Comparison of ENCODE assay signal across 23 cellular contexts in genomic region chrX:47080215-47080914, GRCh38. TPM values are rescaled to one million over a fixed set of nuclear protein-coding genes. Genes with fewer than 3 reads are reported as not detected.
DNase-seq lines count a peak whose midpoint lies in the region; ATAC-seq, FAIRE-seq and TF ChIP-seq lines count a peak whose summit lies in the region.
"Had no signal": no experiment of that assay in that cellular context is flagged by ENCODE, and none has a peak within 500 bp of the region (broad histone marks: within the 10 kb centered on the region; RNA-seq: fewer than 3 reads in every experiment).

No MANE protein-coding gene starts in this region.

- ATAC-seq in right lobe of liver: peak; percentile 54 to 75 (median 67)
- ATAC-seq: CD8-positive, alpha-beta T cell; K562; Right ventricle myocardium inferior; SK-N-SH treated with all-trans-retinoic acid at 6 μM for 48 hours had no signal

- no peak overlapping the region for H3K27ac ChIP-seq in astrocyte (ENCODE audit: low read depth, low read length)
- peak overlapping the region; percentile 57 to 88 (median 75) for H3K27ac ChIP-seq in right lobe of liver
- H3K27ac ChIP-seq: BLaER1 treated with 17β-estradiol and CSF1 and Interleukin-3, amounts not matched to agents 10 nM and 100 nM; HL-60 had no signal

- H3K4me1 ChIP-seq in astrocyte (ENCODE audit: insufficient read depth, low read length) (no peaks in the 10 kb centered on the region), right lobe of liver (no peaks in the 10 kb centered on the region)
- H3K4me1 ChIP-seq: BLaER1 treated with 17β-estradiol and CSF1 and Interleukin-3, amounts not matched to agents 10 nM and 100 nM had no signal

- H3K4me3 ChIP-seq in astrocyte (ENCODE audit: insufficient read depth, low read depth, low read length) (no peak overlapping the region), right lobe of liver (peak overlapping the region; percentile 4 to 64 (median 59))
- H3K4me3 ChIP-seq: BLaER1 treated with 17β-estradiol and CSF1 and Interleukin-3, amounts not matched to agents 10 nM and 100 nM; K562 had no signal

- H3K36me3 Mint-ChIP-seq in astrocyte (ENCODE audit: low read depth, unreplicated experiment) (no peaks in the 10 kb centered on the region), type B pancreatic cell (no peaks in the 10 kb centered on the region)
- no peaks in the 10 kb centered on the region for H3K36me3 Mint-ChIP-seq in activated T-cell treated with anti-CD3 and anti-CD28 coated beads, Interleukin-2, amount 50 U/mL, for 24 hours (ENCODE audit: low read depth)
- H3K36me3 Mint-ChIP-seq: CD8-positive, alpha-beta T cell had no signal

- H3K9ac ChIP-seq in astrocyte (ENCODE audit: low read length): no peak overlapping the region
- H3K9ac ChIP-seq: BLaER1 treated with 17β-estradiol and CSF1 and Interleukin-3, amounts not matched to agents 10 nM and 100 nM had no signal

- H2AFZ ChIP-seq in astrocyte (ENCODE audit: low read depth, low read length): no peak overlapping the region

- H3K27ac Mint-ChIP-seq in astrocyte (ENCODE audit: unreplicated experiment) (no peak overlapping the region), type B pancreatic cell (peak overlapping the region; percentile 21)
- no peak overlapping the region for H3K27ac Mint-ChIP-seq in activated T-cell treated with anti-CD3 and anti-CD28 coated beads, Interleukin-2, amount 50 U/mL, for 24 hours
- H3K27ac Mint-ChIP-seq: CD8-positive, alpha-beta T cell; HFFc6 had no signal

- peak; percentile 64 for FAIRE-seq in astrocyte (lab: Jason Lieb, UNC)
- FAIRE-seq: H54, HTR-8/SVneo, K562, RCC 7860 had no signal

- DNase-seq in HuH-7 (ENCODE audit: low spot score) (peak; percentile 20), astrocyte (ENCODE audit: low read depth) (no peak), right lobe of liver (peak; percentile 47 to 85 (median 81)), type B pancreatic cell (ENCODE audit: extremely low spot score, unreplicated experiment) (no peak), SHP77 (lab: John Stamatoyannopoulos, UW) (no peak)
- no peak for DNase-seq in activated CD4-positive, alpha-beta T cell treated with anti-CD3 and anti-CD28 coated beads, Interleukin-2, amount 50 U/mL, for 48 hours
- no peak for DNase-seq in activated T-cell treated with anti-CD3 and anti-CD28 coated beads, Interleukin-2, amount 50 U/mL, for 24 hours
- DNase-seq: CD8-positive, alpha-beta T cell; DMS79; HFFc6; NCI-H1092 treated with DMSO at 0.1 percent for 48 hours; NCI-H1694 treated with DMSO at 0.1 percent for 48 hours; NCI-H510A; NCI-H748 treated with DMSO at 0.1 percent for 48 hours; NK-92 treated with Interleukin-12 subunit alpha and Interleukin-12 subunit beta, amount 100 ng/mL, for 24 hours had no signal

- H3K27me3 ChIP-seq in astrocyte (ENCODE audit: insufficient read depth, low read length) (no peaks in the 10 kb centered on the region), right lobe of liver (no peaks in the 10 kb centered on the region)
- H3K27me3 ChIP-seq: BLaER1 treated with 17β-estradiol and CSF1 and Interleukin-3, amounts not matched to agents 10 nM and 100 nM had no signal

- H3K27me3 Mint-ChIP-seq in astrocyte (ENCODE audit: low read depth, unreplicated experiment) (no peaks in the 10 kb centered on the region), type B pancreatic cell (no peaks in the 10 kb centered on the region)
- peaks cover 33% of the 10 kb centered on the region for H3K27me3 Mint-ChIP-seq in activated T-cell treated with anti-CD3 and anti-CD28 coated beads, Interleukin-2, amount 50 U/mL, for 24 hours

- intact Hi-C loops in right lobe of liver (cut with DNase I): no loop called here

- no peak overlapping the region for H3K4me2 ChIP-seq in astrocyte (ENCODE audit: low read length)
- H3K4me2 ChIP-seq: BLaER1 treated with 17β-estradiol and CSF1 and Interleukin-3, amounts not matched to agents 10 nM and 100 nM had no signal

- H3K79me2 ChIP-seq in astrocyte (ENCODE audit: insufficient read depth, low read length): no peaks in the 10 kb centered on the region

- no peak for TF ChIP-seq CTCF in astrocyte (IDR thresholded peaks at IDR 0.05; ENCODE audit: insufficient read depth, low read depth, low read length)
- no peak for TF ChIP-seq CTCF in right lobe of liver (IDR thresholded peaks at IDR 0.05)
- TF ChIP-seq CTCF in type B pancreatic cell (conservative IDR thresholded peaks at IDR 0.05): no peak

- no peak for TF ChIP-seq POLR2A in right lobe of liver (IDR thresholded peaks at IDR 0.05)

- no peaks in the 10 kb centered on the region for H3K36me3 ChIP-seq in astrocyte (ENCODE audit: insufficient read depth, low read length)
- peaks cover 0 to 9% (median 0%) of the 10 kb centered on the region in 4 donors for H3K36me3 ChIP-seq in right lobe of liver
- H3K36me3 ChIP-seq: BLaER1 treated with 17β-estradiol and CSF1 and Interleukin-3, amounts not matched to agents 10 nM and 100 nM had no signal

- H3K4me3 Mint-ChIP-seq in astrocyte (ENCODE audit: unreplicated experiment) (no peak overlapping the region), type B pancreatic cell (no peak overlapping the region)
- no peak overlapping the region for H3K4me3 Mint-ChIP-seq in activated T-cell treated with anti-CD3 and anti-CD28 coated beads, Interleukin-2, amount 50 U/mL, for 24 hours
- H3K4me3 Mint-ChIP-seq: CD8-positive, alpha-beta T cell; HFFc6 had no signal

- 28% methylated on average over 7 of the region's 9 CpGs for WGBS in right lobe of liver (ENCODE audit: insufficient coverage, low coverage, low lambda C conversion rate, missing lambda C conversion rate)

- H3K9me3 ChIP-seq in astrocyte (ENCODE audit: insufficient read depth, low read depth, low read length) (no peaks in the 10 kb centered on the region), right lobe of liver (no peaks in the 10 kb centered on the region)
- H3K9me3 ChIP-seq: BLaER1 treated with 17β-estradiol and CSF1 and Interleukin-3, amounts not matched to agents 10 nM and 100 nM had no signal

- H3K4me1 Mint-ChIP-seq in astrocyte (ENCODE audit: low read depth, unreplicated experiment): no peaks in the 10 kb centered on the region
- H3K4me1 Mint-ChIP-seq in type B pancreatic cell (ENCODE audit: unreplicated experiment): peaks cover 11% of the 10 kb centered on the region
- no peaks in the 10 kb centered on the region for H3K4me1 Mint-ChIP-seq in activated T-cell treated with anti-CD3 and anti-CD28 coated beads, Interleukin-2, amount 50 U/mL, for 24 hours (ENCODE audit: low read depth)

- H3K9me3 Mint-ChIP-seq in astrocyte (ENCODE audit: unreplicated experiment) (no peaks in the 10 kb centered on the region), type B pancreatic cell (no peaks in the 10 kb centered on the region)
- H3K9me3 Mint-ChIP-seq in activated T-cell treated with anti-CD3 and anti-CD28 coated beads, Interleukin-2, amount 50 U/mL, for 24 hours: no peaks in the 10 kb centered on the region
- H3K9me3 Mint-ChIP-seq: CD8-positive, alpha-beta T cell; HFFc6 had no signal

- no peaks in the 10 kb centered on the region for H4K20me1 ChIP-seq in astrocyte (ENCODE audit: insufficient read depth, low read length)
- H4K20me1 ChIP-seq: BLaER1 treated with 17β-estradiol and CSF1 and Interleukin-3, amounts not matched to agents 10 nM and 100 nM had no signal

RNA-seq across cellular contexts. Expression of gene RGN, which starts 2.1 kb away (rescaled TPM):
- total RNA-seq in astrocyte (not detected in 2 replicates), right lobe of liver (100 to 1,000 TPM in 4 of 6 experiments, 10 to 100 TPM in 2; 44.6 to 292 (median 130) TPM), type B pancreatic cell (ENCODE audit: low replicate concordance) (3.5 and 16.2 TPM in 2 replicates)
- total RNA-seq: CD8-positive, alpha-beta T cell; K562 had no signal

Comparison
In these comparisons a context has a peak if more than half of its experiments do, and no peak if none do; other contexts are left out.
1. DNase-seq: peak in HuH-7 (single experiment) and right lobe of liver (3 of 3); none in astrocyte (single experiment), type B pancreatic cell (single experiment), activated CD4-positive, alpha-beta T cell treated with anti-CD3 and anti-CD28 coated beads, Interleukin-2, amount 50 U/mL, for 48 hours (0 of 2), SHP77 (0 of 2) and activated T-cell treated with anti-CD3 and anti-CD28 coated beads, Interleukin-2, amount 50 U/mL, for 24 hours (single experiment).